Comparison of ENCODE assay signal across 8 cellular contexts in the genomic region with DNA sequence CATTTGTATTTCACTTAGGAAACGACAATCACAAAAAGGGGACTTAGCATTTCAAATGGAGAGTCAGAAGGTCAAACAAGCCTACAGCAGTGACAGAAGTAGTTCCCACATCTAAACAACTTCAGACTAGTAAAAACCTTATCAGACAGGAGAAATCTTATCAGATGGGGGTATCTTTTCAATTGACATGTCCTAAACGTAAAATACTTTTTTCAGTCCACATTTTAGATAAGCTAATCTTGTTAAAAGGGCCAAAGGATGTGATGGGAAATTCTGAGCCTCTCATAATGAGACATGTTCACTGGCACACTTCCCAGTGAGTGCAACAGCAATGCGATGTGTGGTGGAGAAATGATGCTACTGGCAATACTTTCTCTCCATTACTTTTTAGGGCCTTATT. TPM values are rescaled to one million over a fixed set of nuclear protein-coding genes. Genes with fewer than 3 reads are reported as not detected.
DNase-seq lines count a peak whose midpoint lies in the region; ATAC-seq and TF ChIP-seq lines count a peak whose summit lies in the region.

No MANE protein-coding gene starts in this region.

- TF ChIP-seq CTCF in GM12865 (IDR thresholded peaks at IDR 0.05; ENCODE audit: insufficient read depth, low read depth, low read length, missing control alignments): no peak
- no peak for TF ChIP-seq CTCF in WTC11 (IDR thresholded peaks at IDR 0.05)
- no peak for TF ChIP-seq CTCF in foreskin fibroblast (IDR thresholded peaks at IDR 0.05; ENCODE audit: low read depth, low read length)

- peak; percentile 58 for DNase-seq in A172 (ENCODE audit: low spot score)
- DNase-seq in GM12865 (ENCODE audit: low read depth): peak; percentile 52
- DNase-seq in WTC11 (ENCODE audit: low spot score): no peak
- DNase-seq in foreskin fibroblast: peak; percentile 83 to 94
- peak; percentile 34 for DNase-seq in stimulated activated CD4-positive, alpha-beta T cell treated with anti-CD3 and anti-CD28 coated beads, Interleukin-4, amount 100 ng/mL, for 24 hours
- no peak for DNase-seq in activated effector memory CD4-positive, alpha-beta T cell treated with anti-CD3 and anti-CD28 coated beads, Interleukin-2, amount 50 U/mL, for 16 hours

- H3K27me3 Mint-ChIP-seq in WTC11 (ENCODE audit: low read depth): no peaks in the 10 kb centered on the region

- CTCF ChIA-PET in WTC11 (lab: Charles Lee): no interaction called here

- H3K9me3 Mint-ChIP-seq in WTC11: no peaks in the 10 kb centered on the region

- H3K4me3 Mint-ChIP-seq in WTC11: peak overlapping the region; percentile 96

- no peak overlapping the region; the same call in 1 of the 2 replicates for H3K4me3 ChIP-seq in GM12865 (ENCODE audit: low read depth, low read length)
- peak overlapping the region; percentile 93 to 95 for H3K4me3 ChIP-seq in foreskin fibroblast (ENCODE audit: low read depth in 1 of 2, low read length in 2 of 2)

- H3K36me3 Mint-ChIP-seq in WTC11: no peaks in the 10 kb centered on the region

- no peak overlapping the region for H3K27ac Mint-ChIP-seq in WTC11

- peaks cover 65% of the 10 kb centered on the region for H3K4me1 Mint-ChIP-seq in WTC11

- POLR2A ChIA-PET in WTC11 (lab: Charles Lee): no interaction called here

- ATAC-seq in WTC11 (no peak), HG02973 (IDR thresholded peaks at IDR 0.05; ENCODE audit: unreplicated experiment) (no peak), esophagus mucosa (no peak)

TF ChIP-seq in WTC11, 78 proteins besides CTCF, POLR2A, EP300 and RAD21:
- TF ChIP-seq SMAD3 (CRISPR knock-in tag; IDR thresholded peaks at IDR 0.05; ENCODE audit: borderline replicate concordance) (no peak), EMX1 (CRISPR knock-in tag; IDR thresholded peaks at IDR 0.05) (no peak), AFF4 (CRISPR knock-in tag; IDR thresholded peaks at IDR 0.05; ENCODE audit: borderline replicate concordance) (no peak), TP53 (CRISPR knock-in tag; IDR thresholded peaks at IDR 0.05) (no peak), CREM (CRISPR knock-in tag; IDR thresholded peaks at IDR 0.05) (no peak), NR2C2 (CRISPR knock-in tag; IDR thresholded peaks at IDR 0.05) (no peak), GABPB1 (CRISPR knock-in tag; IDR thresholded peaks at IDR 0.05) (no peak), ZNF416 (CRISPR knock-in tag; IDR thresholded peaks at IDR 0.05) (no peak), SP1 (CRISPR knock-in tag; conservative IDR thresholded peaks at IDR 0.05) (no peak), MLX (CRISPR knock-in tag; IDR thresholded peaks at IDR 0.05) (no peak), ZNF263 (CRISPR knock-in tag; IDR thresholded peaks at IDR 0.05; ENCODE audit: low read depth) (no peak)
- TF ChIP-seq, protein P1, sequence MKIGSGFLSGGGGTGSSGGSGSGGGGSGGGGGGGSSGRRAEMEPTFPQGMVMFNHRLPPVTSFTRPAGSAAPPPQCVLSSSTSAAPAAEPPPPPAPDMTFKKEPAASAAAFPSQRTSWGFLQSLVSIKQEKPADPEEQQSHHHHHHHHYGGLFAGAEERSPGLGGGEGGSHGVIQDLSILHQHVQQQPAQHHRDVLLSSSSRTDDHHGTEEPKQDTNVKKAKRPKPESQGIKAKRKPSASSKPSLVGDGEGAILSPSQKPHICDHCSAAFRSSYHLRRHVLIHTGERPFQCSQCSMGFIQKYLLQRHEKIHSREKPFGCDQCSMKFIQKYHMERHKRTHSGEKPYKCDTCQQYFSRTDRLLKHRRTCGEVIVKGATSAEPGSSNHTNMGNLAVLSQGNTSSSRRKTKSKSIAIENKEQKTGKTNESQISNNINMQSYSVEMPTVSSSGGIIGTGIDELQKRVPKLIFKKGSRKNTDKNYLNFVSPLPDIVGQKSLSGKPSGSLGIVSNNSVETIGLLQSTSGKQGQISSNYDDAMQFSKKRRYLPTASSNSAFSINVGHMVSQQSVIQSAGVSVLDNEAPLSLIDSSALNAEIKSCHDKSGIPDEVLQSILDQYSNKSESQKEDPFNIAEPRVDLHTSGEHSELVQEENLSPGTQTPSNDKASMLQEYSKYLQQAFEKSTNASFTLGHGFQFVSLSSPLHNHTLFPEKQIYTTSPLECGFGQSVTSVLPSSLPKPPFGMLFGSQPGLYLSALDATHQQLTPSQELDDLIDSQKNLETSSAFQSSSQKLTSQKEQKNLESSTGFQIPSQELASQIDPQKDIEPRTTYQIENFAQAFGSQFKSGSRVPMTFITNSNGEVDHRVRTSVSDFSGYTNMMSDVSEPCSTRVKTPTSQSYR (CRISPR knock-in tag; IDR thresholded peaks at IDR 0.05): no peak
- TF ChIP-seq, protein P2, sequence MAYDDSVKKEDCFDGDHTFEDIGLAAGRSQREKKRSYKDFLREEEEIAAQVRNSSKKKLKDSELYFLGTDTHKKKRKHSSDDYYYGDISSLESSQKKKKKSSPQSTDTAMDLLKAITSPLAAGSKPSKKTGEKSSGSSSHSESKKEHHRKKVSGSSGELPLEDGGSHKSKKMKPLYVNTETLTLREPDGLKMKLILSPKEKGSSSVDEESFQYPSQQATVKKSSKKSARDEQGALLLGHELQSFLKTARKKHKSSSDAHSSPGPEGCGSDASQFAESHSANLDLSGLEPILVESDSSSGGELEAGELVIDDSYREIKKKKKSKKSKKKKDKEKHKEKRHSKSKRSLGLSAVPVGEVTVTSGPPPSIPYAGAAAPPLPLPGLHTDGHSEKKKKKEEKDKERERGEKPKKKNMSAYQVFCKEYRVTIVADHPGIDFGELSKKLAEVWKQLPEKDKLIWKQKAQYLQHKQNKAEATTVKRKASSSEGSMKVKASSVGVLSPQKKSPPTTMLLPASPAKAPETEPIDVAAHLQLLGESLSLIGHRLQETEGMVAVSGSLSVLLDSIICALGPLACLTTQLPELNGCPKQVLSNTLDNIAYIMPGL (CRISPR knock-in tag; IDR thresholded peaks at IDR 0.05): no peak

RNA-seq across cellular contexts. Expression of gene MAPK1, which starts 2.4 kb away (rescaled TPM):
- 40.6 and 41.2 TPM in 2 replicates for total RNA-seq in A172 (2014; rRNA removed; shearing (Covaris generic))
- total RNA-seq in WTC11 (2021) (87.4 to 95.9 TPM (median 91.9 TPM) in 3 replicates), esophagus mucosa (112 TPM)

Comparison
In these comparisons a context has a peak if more than half of its experiments do, and no peak if none do; other contexts are left out.
1. DNase-seq: peak in A172 (single experiment), GM12865 (single experiment), foreskin fibroblast (2 of 2) and stimulated activated CD4-positive, alpha-beta T cell treated with anti-CD3 and anti-CD28 coated beads, Interleukin-4, amount 100 ng/mL, for 24 hours (single experiment); none in WTC11 (single experiment) and activated effector memory CD4-positive, alpha-beta T cell treated with anti-CD3 and anti-CD28 coated beads, Interleukin-2, amount 50 U/mL, for 16 hours (single experiment).